26 cellular contexts compared by ENCODE assay signal in genomic region chr15:57728436-57728835, GRCh38. TPM values are rescaled to one million over a fixed set of nuclear protein-coding genes. Genes with fewer than 3 reads are reported as not detected.
DNase-seq lines count a peak whose midpoint lies in the region; ATAC-seq and TF ChIP-seq lines count a peak whose summit lies in the region.
"Had no signal": no experiment of that assay in that cellular context is flagged by ENCODE, and none has a peak within 500 bp of the region (broad histone marks: within the 10 kb centered on the region; RNA-seq: fewer than 3 reads in every experiment).

No MANE protein-coding gene starts in this region.

- peaks cover 12% of the 10 kb centered on the region for H3K9me3 Mint-ChIP-seq in nephron
- H3K9me3 Mint-ChIP-seq in activated T-helper 1 cell treated with anti-CD3 and anti-CD28 coated beads, Interleukin-12 subunit alpha, Interleukin-12 subunit beta, Interleukin-2, Interleukin-4 antibody, amounts not matched to agents 30 ng/mL and 10 ng/mL and 1 ng/mL, durations not matched to agents 14 hours and 24 hours and 36 hours = no peaks in the 10 kb centered on the region

- TF ChIP-seq POLR2A in breast epithelium (IDR thresholded peaks at IDR 0.05) = no peak

- peaks cover 43% of the 10 kb centered on the region for H3K4me1 Mint-ChIP-seq in nephron
- H3K4me1 Mint-ChIP-seq in activated T-helper 1 cell treated with anti-CD3 and anti-CD28 coated beads, Interleukin-12 subunit alpha, Interleukin-12 subunit beta, Interleukin-2, Interleukin-4 antibody, amounts not matched to agents 30 ng/mL and 10 ng/mL and 1 ng/mL, durations not matched to agents 14 hours and 24 hours and 36 hours (ENCODE audit: low read depth) = peaks cover 6% of the 10 kb centered on the region
- H3K4me1 Mint-ChIP-seq: CD14-positive monocyte had no signal

- no peak overlapping the region for H3K4me3 Mint-ChIP-seq in nephron
- no peak overlapping the region for H3K4me3 Mint-ChIP-seq in activated T-helper 1 cell treated with anti-CD3 and anti-CD28 coated beads, Interleukin-12 subunit alpha, Interleukin-12 subunit beta, Interleukin-2, Interleukin-4 antibody, amounts not matched to agents 30 ng/mL and 10 ng/mL and 1 ng/mL, durations not matched to agents 14 hours and 24 hours and 36 hours
- H3K4me3 Mint-ChIP-seq: CD14-positive monocyte; CD8-positive, alpha-beta memory T cell had no signal

- H4K20me1 ChIP-seq in mammary epithelial cell (ENCODE audit: insufficient read depth, low read length) = no peaks in the 10 kb centered on the region

- no peaks in the 10 kb centered on the region for H3K27me3 Mint-ChIP-seq in nephron (ENCODE audit: low read depth)
- H3K27me3 Mint-ChIP-seq in activated T-helper 1 cell treated with anti-CD3 and anti-CD28 coated beads, Interleukin-12 subunit alpha, Interleukin-12 subunit beta, Interleukin-2, Interleukin-4 antibody, amounts not matched to agents 30 ng/mL and 10 ng/mL and 1 ng/mL, durations not matched to agents 14 hours and 24 hours and 36 hours (ENCODE audit: insufficient read depth) = peaks cover 4% of the 10 kb centered on the region
- H3K27me3 Mint-ChIP-seq: CD8-positive, alpha-beta memory T cell had no signal

- H3K27me3 ChIP-seq in mammary epithelial cell (ENCODE audit: insufficient read depth, low read length) (no peaks in the 10 kb centered on the region), breast epithelium (no peaks in the 10 kb centered on the region), SJCRH30 (no peaks in the 10 kb centered on the region)
- H3K27me3 ChIP-seq: BE2C had no signal

- H3K36me3 Mint-ChIP-seq in nephron (ENCODE audit: low read depth) = peaks cover 27% of the 10 kb centered on the region
- H3K36me3 Mint-ChIP-seq in activated T-helper 1 cell treated with anti-CD3 and anti-CD28 coated beads, Interleukin-12 subunit alpha, Interleukin-12 subunit beta, Interleukin-2, Interleukin-4 antibody, amounts not matched to agents 30 ng/mL and 10 ng/mL and 1 ng/mL, durations not matched to agents 14 hours and 24 hours and 36 hours (ENCODE audit: low read depth) = no peaks in the 10 kb centered on the region

- H3K4me1 ChIP-seq in mammary epithelial cell (ENCODE audit: insufficient read depth, low read length) (peaks cover 37% of the 10 kb centered on the region), breast epithelium (no peaks in the 10 kb centered on the region), SJCRH30 (peaks cover 55% of the 10 kb centered on the region)
- H3K4me1 ChIP-seq: BE2C had no signal

- dilution Hi-C loops in mammary epithelial cell (cut with HindIII; ENCODE audit: low sequenced_read_pairs) = no loop called here

- intact Hi-C loops in mammary epithelial cell (cut with micrococcal nuclease) (loop anchor here (5.0 kb wide), 1 partner anchor 166 kb away; no protein-coding TSS in a partner anchor), breast epithelium (cut with DNase I; ENCODE audit: low total_unique reads) (no loop called here), left ventricle myocardium superior (cut with micrococcal nuclease) (no loop called here)
- intact Hi-C loops in activated T-helper 1 cell treated with anti-CD3 and anti-CD28 coated beads, Interleukin-12 subunit alpha, Interleukin-12 subunit beta, Interleukin-2, Interleukin-4 antibody, amounts not matched to agents 30 ng/mL and 10 ng/mL and 1 ng/mL, durations not matched to agents 14 hours and 24 hours and 36 hours (cut with micrococcal nuclease) = no loop called here

- no peak overlapping the region for H3K9ac ChIP-seq in mammary epithelial cell (ENCODE audit: insufficient read depth, low read length)

- no peaks in the 10 kb centered on the region for H3K79me2 ChIP-seq in mammary epithelial cell (ENCODE audit: insufficient read depth, low read length)

- DNase-seq in mammary epithelial cell = peak; percentile 44
- no peak for DNase-seq in breast epithelium (ENCODE audit: low spot score in 2 of 2)
- peak; percentile 49 for DNase-seq in epithelial cell of esophagus (ENCODE audit: low read depth)
- no peak for DNase-seq in G401 (ENCODE audit: low spot score)
- DNase-seq in SJCRH30 = no peak
- no peak for DNase-seq in activated T-helper 1 cell treated with anti-CD3 and anti-CD28 coated beads, Interleukin-12 subunit alpha, Interleukin-12 subunit beta, Interleukin-2, Interleukin-4 antibody, amounts not matched to agents 30 ng/mL and 10 ng/mL and 1 ng/mL, durations not matched to agents 14 hours and 24 hours and 36 hours (ENCODE audit: low spot score)
- no peak for DNase-seq in left ventricle myocardium superior
- DNase-seq: BE2C; CD8-positive, alpha-beta memory T cell; DMS 273 treated with DMSO at 0.1 percent for 48 hours; DMS79; EL; NCI-H1092 treated with DMSO at 0.1 percent for 48 hours; NCI-H1436; NCI-H187; NCI-H2107; NCI-H446 treated with DMSO at 0.1 percent for 48 hours; NCI-H526 treated with DMSO at 0.1 percent for 48 hours; SHP77 treated with DMSO at 0.1 percent for 48 hours had no signal

- no peaks in the 10 kb centered on the region for H3K9me3 ChIP-seq in mammary epithelial cell (replicated peaks; ENCODE audit: insufficient read depth, low read length)
- H3K9me3 ChIP-seq in breast epithelium = no peaks in the 10 kb centered on the region
- no peaks in the 10 kb centered on the region for H3K9me3 ChIP-seq in SJCRH30 (replicated peaks)
- H3K9me3 ChIP-seq: BE2C had no signal

- in situ Hi-C loops in mammary epithelial cell (cut with MboI; ENCODE audit: low sequenced_read_pairs in 2 of 2) (no loop called here), G401 (cut with HindIII; ENCODE audit: low sequenced_read_pairs) (no loop called here)

- no peak overlapping the region for H3K4me3 ChIP-seq in mammary epithelial cell (replicated peaks in 1 of 3; ENCODE audit: insufficient read depth in 1 of 3, low read depth in 2 of 3, low read length in 3 of 3)
- no peak overlapping the region for H3K4me3 ChIP-seq in breast epithelium
- no peak overlapping the region for H3K4me3 ChIP-seq in epithelial cell of esophagus (ENCODE audit: low read length)
- no peak overlapping the region for H3K4me3 ChIP-seq in SJCRH30
- H3K4me3 ChIP-seq: SK-N-MC had no signal

- no peak overlapping the region for H2AFZ ChIP-seq in mammary epithelial cell (ENCODE audit: low read depth, low read length)

- no peaks in the 10 kb centered on the region for H3K36me3 ChIP-seq in mammary epithelial cell (ENCODE audit: insufficient read depth, low read length)
- no peaks in the 10 kb centered on the region for H3K36me3 ChIP-seq in breast epithelium
- no peaks in the 10 kb centered on the region for H3K36me3 ChIP-seq in SJCRH30
- H3K36me3 ChIP-seq: BE2C had no signal

- no peak overlapping the region for H3K4me2 ChIP-seq in mammary epithelial cell (ENCODE audit: insufficient read depth, low read depth, low read length)

- CTCF ChIA-PET in mammary epithelial cell (lab: Charles Lee; ENCODE audit: low non-redundant PET) = no interaction called here

- TF ChIP-seq CTCF in mammary epithelial cell (conservative IDR thresholded peaks at IDR 0.05 in 1 of 2, IDR thresholded peaks at IDR 0.05 in 1 of 2; ENCODE audit: extremely low read depth in 1 of 2, insufficient read depth in 1 of 2, low read depth in 1 of 2, low read length in 2 of 2) = no peak
- TF ChIP-seq CTCF in breast epithelium (IDR thresholded peaks at IDR 0.05) = no peak
- no peak for TF ChIP-seq CTCF in epithelial cell of esophagus (IDR thresholded peaks at IDR 0.05; ENCODE audit: insufficient read depth, low read depth, low read length, missing control alignments)
- TF ChIP-seq CTCF in nephron (IDR thresholded peaks at IDR 0.05; ENCODE audit: unreplicated experiment in 3 of 3) = no peak

- H3K27ac ChIP-seq in mammary epithelial cell (ENCODE audit: insufficient read depth, low read depth, low read length) (no peak overlapping the region), breast epithelium (no peak overlapping the region), SJCRH30 (no peak overlapping the region; the same call in 1 of the 2 replicates)
- H3K27ac ChIP-seq: 22Rv1, HL-60, SK-N-MC had no signal

- WGBS in mammary epithelial cell (ENCODE audit: low coverage, missing lambda C conversion rate) = 95% methylated on average over 8 of the region's 8 CpGs

- H3K27ac Mint-ChIP-seq in nephron = peak overlapping the region; percentile 74 to 81 (median 78)
- H3K27ac Mint-ChIP-seq in activated T-helper 1 cell treated with anti-CD3 and anti-CD28 coated beads, Interleukin-12 subunit alpha, Interleukin-12 subunit beta, Interleukin-2, Interleukin-4 antibody, amounts not matched to agents 30 ng/mL and 10 ng/mL and 1 ng/mL, durations not matched to agents 14 hours and 24 hours and 36 hours = no peak overlapping the region
- H3K27ac Mint-ChIP-seq: CD14-positive monocyte had no signal

- no peak for ATAC-seq in left ventricle myocardium superior
- ATAC-seq: HCT116, Panc1 had no signal

- BruUV-seq in mammary epithelial cell (replicated peaks; lab: Mats Ljungman, UMichigan) = no TSS peak

RNA-seq across cellular contexts. Expression of gene POLR2M, which starts 21.9 kb away (rescaled TPM):
- 100 to 1,000 TPM in 1 of 2 donors, 10 to 100 TPM in 1; 82.9 to 109 TPM for total RNA-seq in mammary epithelial cell
- polyA plus RNA-seq in mammary epithelial cell = 51.3 TPM
- polyA minus RNA-seq in mammary epithelial cell = 70.1 TPM
- total RNA-seq in breast epithelium = 100 to 1,000 TPM in 2 of 3 donors, 10 to 100 TPM in 1; 63.5 to 194 (median 126) TPM
- 129 and 277 TPM in 2 replicates for total RNA-seq in G401 (2014; rRNA removed; shearing (Covaris generic))
- 329 and 416 TPM in 2 replicates for total RNA-seq in SJCRH30 (2014; rRNA removed; shearing (Covaris generic))
- total RNA-seq in activated T-helper 1 cell treated with anti-CD3 and anti-CD28 coated beads, Interleukin-12 subunit alpha, Interleukin-12 subunit beta, Interleukin-2, Interleukin-4 antibody, amounts not matched to agents 30 ng/mL and 10 ng/mL and 1 ng/mL, durations not matched to agents 14 hours and 24 hours and 36 hours = 60.3 and 62.4 TPM in 2 replicates
- 42.2 TPM for total RNA-seq in left ventricle myocardium superior

Comparison
In these comparisons a context has a peak if more than half of its experiments do, and no peak if none do; other contexts are left out.
1. DNase-seq: peak in mammary epithelial cell (single experiment) and epithelial cell of esophagus (single experiment); none in breast epithelium (0 of 2), G401 (single experiment), SJCRH30 (0 of 2), activated T-helper 1 cell treated with anti-CD3 and anti-CD28 coated beads, Interleukin-12 subunit alpha, Interleukin-12 subunit beta, Interleukin-2, Interleukin-4 antibody, amounts not matched to agents 30 ng/mL and 10 ng/mL and 1 ng/mL, durations not matched to agents 14 hours and 24 hours and 36 hours (single experiment) and left ventricle myocardium superior (single experiment).